In the genomic region with DNA sequence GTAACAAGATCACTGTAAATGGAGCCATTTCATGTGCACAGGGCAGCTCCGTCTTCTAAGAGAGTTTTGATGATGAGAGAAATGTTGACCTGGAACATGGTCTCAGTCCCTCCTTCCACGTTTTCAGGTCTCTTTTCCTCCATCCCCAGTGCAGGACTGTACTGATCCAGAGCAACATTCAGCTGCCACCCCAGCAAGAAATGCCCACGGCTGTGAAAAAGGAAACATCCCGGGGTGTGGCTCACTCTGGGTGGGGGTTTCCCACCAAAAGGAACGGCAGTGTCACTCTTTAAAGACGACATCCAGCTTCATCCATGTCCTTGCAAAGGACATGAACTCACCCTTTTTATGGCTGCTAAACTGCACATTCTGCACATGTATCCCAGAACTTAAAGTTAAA, we compare ENCODE assay signal across 22 cellular contexts.
"Had no signal": no experiment of that assay in that cellular context is flagged by ENCODE, and none has a peak within 500 bp of the region (broad histone marks: within the 10 kb centered on the region; RNA-seq: fewer than 3 reads in every experiment).

No MANE protein-coding gene starts in this region.

- H3K4me1 ChIP-seq: heart left ventricle, pancreas, testis, tibial nerve, uterus had no signal

- DNase-seq: cerebellar nuclear complex; effector CD4-positive, alpha-beta T cell; heart left ventricle; hippocampal formation; kidney glomerular epithelial cell; mammary epithelial cell; mucosa of descending colon; pancreas; small intestine; stimulated activated CD4-positive, alpha-beta T cell treated with anti-CD3 and anti-CD28 coated beads, Interleukin-4, amount 100 ng/mL, for 1 hour; stimulated activated CD8-positive, alpha-beta memory T cell treated with anti-CD3 and anti-CD28 coated beads, Interleukin-4, amount 100 ng/mL, for 48 hours; testis; uterus had no signal

- FAIRE-seq: colon, frontal cortex, pancreas, small intestine had no signal

- H3K27ac ChIP-seq: heart left ventricle, pancreas, testis, tibial nerve, uterus had no signal

- H3K27me3 ChIP-seq: pancreas, testis, uterus had no signal

- ATAC-seq: heart left ventricle; mucosa of descending colon; naive thymus-derived CD8-positive, alpha-beta T cell; pancreas; right cardiac atrium; stimulated activated effector memory CD8-positive, alpha-beta T cell treated with anti-CD3 and anti-CD28 coated beads, Interleukin-12 subunit alpha, Interleukin-12 subunit beta, amount 100 ng/mL, for 72 hours had no signal

- H3K36me3 Mint-ChIP-seq: naive thymus-derived CD8-positive, alpha-beta T cell had no signal

- H3K36me3 ChIP-seq: heart left ventricle, pancreas, tibial nerve, uterus had no signal

- H3K27me3 Mint-ChIP-seq: stimulated activated naive CD8-positive, alpha-beta T cell treated with anti-CD3 and anti-CD28 coated beads, Interleukin-15, Interleukin-2, amounts not matched to agents 100 ng/mL and 50 ng/mL, for 24 hours had no signal

- H3K4me3 ChIP-seq: heart left ventricle, mucosa of descending colon, pancreas, testis, tibial nerve, uterus had no signal

- H3K4me3 Mint-ChIP-seq: naive thymus-derived CD8-positive, alpha-beta T cell; neural crest cell; stimulated activated effector memory CD8-positive, alpha-beta T cell treated with anti-CD3 and anti-CD28 coated beads, Interleukin-12 subunit alpha, Interleukin-12 subunit beta, amount 100 ng/mL, for 72 hours; stimulated activated naive CD8-positive, alpha-beta T cell treated with anti-CD3 and anti-CD28 coated beads, Interleukin-15, Interleukin-2, amounts not matched to agents 100 ng/mL and 50 ng/mL, for 24 hours had no signal

- H3K9me3 Mint-ChIP-seq: naive thymus-derived CD8-positive, alpha-beta T cell; neural crest cell; stimulated activated effector memory CD8-positive, alpha-beta T cell treated with anti-CD3 and anti-CD28 coated beads, Interleukin-12 subunit alpha, Interleukin-12 subunit beta, amount 100 ng/mL, for 72 hours; stimulated activated naive CD8-positive, alpha-beta T cell treated with anti-CD3 and anti-CD28 coated beads, Interleukin-15, Interleukin-2, amounts not matched to agents 100 ng/mL and 50 ng/mL, for 24 hours had no signal

- H3K9me3 ChIP-seq: heart left ventricle, mucosa of descending colon, pancreas, testis, tibial nerve, uterus had no signal

- H3K4me1 Mint-ChIP-seq: neural crest cell had no signal

- H3K27ac Mint-ChIP-seq: progenitor cell of endocrine pancreas; stimulated activated effector memory CD8-positive, alpha-beta T cell treated with anti-CD3 and anti-CD28 coated beads, Interleukin-12 subunit alpha, Interleukin-12 subunit beta, amount 100 ng/mL, for 72 hours; stimulated activated naive CD8-positive, alpha-beta T cell treated with anti-CD3 and anti-CD28 coated beads, Interleukin-15, Interleukin-2, amounts not matched to agents 100 ng/mL and 50 ng/mL, for 24 hours had no signal
